In the genomic region with DNA sequence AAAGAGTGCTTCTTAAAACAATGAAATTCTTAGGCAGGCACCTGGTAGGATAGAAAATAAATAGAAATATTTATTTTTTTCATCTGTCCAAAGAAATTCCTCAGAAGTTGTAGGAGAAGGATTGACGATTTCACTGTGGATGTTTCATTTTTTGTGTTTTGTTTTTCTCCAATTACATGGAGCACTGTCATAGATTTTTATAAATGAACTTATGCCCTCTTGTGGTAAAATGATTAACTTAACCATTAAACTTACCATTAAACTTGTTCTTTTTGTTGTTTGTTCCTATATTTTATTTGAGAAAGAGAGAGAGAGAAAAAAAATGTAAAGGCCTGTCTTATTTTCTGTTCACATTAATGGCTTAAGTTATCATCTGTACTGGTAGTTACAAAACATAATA, we compare ENCODE assay signal across 11 cellular contexts.
DNase-seq lines count a peak whose midpoint lies in the region; TF ChIP-seq lines count a peak whose summit lies in the region.
"Had no signal": no experiment of that assay in that cellular context is flagged by ENCODE, and none has a peak within 500 bp of the region (broad histone marks: within the 10 kb centered on the region; RNA-seq: fewer than 3 reads in every experiment).

No MANE protein-coding gene starts in this region.

- no peak for TF ChIP-seq POLR2A in NB4 (IDR thresholded peaks at IDR 0.05; ENCODE audit: extremely low read depth, insufficient read length)

- dilution Hi-C loops in mammary epithelial cell (cut with HindIII; ENCODE audit: low sequenced_read_pairs): no loop called here

- H2AFZ ChIP-seq in mammary epithelial cell (ENCODE audit: low read depth, low read length): no peak overlapping the region

- H3K36me3 ChIP-seq in mammary epithelial cell (ENCODE audit: insufficient read depth, low read length): no peaks in the 10 kb centered on the region
- H3K36me3 ChIP-seq: gastrocnemius medialis had no signal

- no peaks in the 10 kb centered on the region for H3K9me3 ChIP-seq in mammary epithelial cell (replicated peaks; ENCODE audit: insufficient read depth, low read length)
- H3K9me3 ChIP-seq: gastrocnemius medialis had no signal

- H4K20me1 ChIP-seq in mammary epithelial cell (ENCODE audit: insufficient read depth, low read length): no peaks in the 10 kb centered on the region

- CTCF ChIA-PET in mammary epithelial cell (lab: Charles Lee; ENCODE audit: low non-redundant PET): interaction anchor here (0.7 kb wide), 1 partner anchor 1147 kb away, joined by 4 read pairs; no protein-coding TSS in a partner anchor

- intact Hi-C loops in mammary epithelial cell (cut with micrococcal nuclease): loop anchor here (2.0 to 5.0 kb wide), 3 partner anchors 338 to 861 kb away; a partner anchor contains a TSS

- no peaks in the 10 kb centered on the region for H3K79me2 ChIP-seq in mammary epithelial cell (ENCODE audit: insufficient read depth, low read length)

- WGBS in mammary epithelial cell (ENCODE audit: low coverage, missing lambda C conversion rate): 6% methylated on average over 1 of the region's 1 CpG

- peak overlapping the region; percentile 51 for H3K4me2 ChIP-seq in mammary epithelial cell (ENCODE audit: insufficient read depth, low read depth, low read length)

- H3K27ac ChIP-seq in mammary epithelial cell (ENCODE audit: insufficient read depth, low read depth, low read length): no peak overlapping the region
- H3K27ac ChIP-seq: gastrocnemius medialis had no signal

- in situ Hi-C loops in mammary epithelial cell (cut with MboI; ENCODE audit: low sequenced_read_pairs in 2 of 2): loop anchor here in 1 of 2 donors (25.0 kb wide), 1 partner anchor 1134 kb away; no protein-coding TSS in a partner anchor

- TF ChIP-seq CTCF in NB4 (IDR thresholded peaks at IDR 0.05; ENCODE audit: low read depth, low read length) (no peak), mammary epithelial cell (conservative IDR thresholded peaks at IDR 0.05 in 1 of 2, IDR thresholded peaks at IDR 0.05 in 1 of 2; ENCODE audit: extremely low read depth in 1 of 2, insufficient read depth in 1 of 2, low read depth in 1 of 2, low read length in 2 of 2) (peak in 1 of 2 donors; percentile 29)

- H3K4me3 ChIP-seq in NB4 (ENCODE audit: low read depth, low read length) (no peak overlapping the region), mammary epithelial cell (replicated peaks in 1 of 3; ENCODE audit: insufficient read depth in 1 of 3, low read depth in 2 of 3, low read length in 3 of 3) (no peak overlapping the region)
- H3K4me3 ChIP-seq: gastrocnemius medialis had no signal

- no peak overlapping the region for H3K9ac ChIP-seq in mammary epithelial cell (ENCODE audit: insufficient read depth, low read length)

- H3K4me1 ChIP-seq in mammary epithelial cell (ENCODE audit: insufficient read depth, low read length): no peaks in the 10 kb centered on the region

- DNase-seq in EH (ENCODE audit: low read depth) (peak; percentile 46), NB4 (ENCODE audit: low read depth) (peak; percentile 2), mammary epithelial cell (peak; percentile 2), midbrain (lab: John Stamatoyannopoulos, UW) (peak; percentile 9), NCI-H2081 treated with DMSO at 0.1 percent for 48 hours (lab: John Stamatoyannopoulos, UW) (no peak), NCI-H2196 (lab: John Stamatoyannopoulos, UW; ENCODE audit: unreplicated experiment) (no peak), epidermal melanocyte (ENCODE audit: insufficient read length, low spot score) (no peak), SHP77 treated with DMSO at 0.1 percent for 48 hours (lab: John Stamatoyannopoulos, UW) (no peak)
- DNase-seq: gastrocnemius medialis; NK-92 treated with Interleukin-12 subunit alpha and Interleukin-12 subunit beta, amount 100 ng/mL, for 24 hours; stimulated activated naive CD8-positive, alpha-beta T cell treated with anti-CD3 and anti-CD28 coated beads, Interleukin-15, amount 100 ng/mL, for 72 hours had no signal

- H3K27me3 ChIP-seq in mammary epithelial cell (ENCODE audit: insufficient read depth, low read length): peaks cover 2% of the 10 kb centered on the region
- H3K27me3 ChIP-seq: gastrocnemius medialis had no signal

- BruUV-seq in mammary epithelial cell (replicated peaks; lab: Mats Ljungman, UMichigan): no TSS peak

Comparison
In these comparisons a context has a peak if more than half of its experiments do, and no peak if none do; other contexts are left out.
1. DNase-seq: peak in EH (single experiment), NB4 (single experiment), mammary epithelial cell (single experiment) and midbrain (single experiment); none in NCI-H2081 treated with DMSO at 0.1 percent for 48 hours (single experiment), NCI-H2196 (single experiment), epidermal melanocyte (single experiment) and SHP77 treated with DMSO at 0.1 percent for 48 hours (single experiment).